1 cellular context compared by ENCODE assay signal in genomic region chr2:236415706-236416493, GRCh38.
TF ChIP-seq lines count a peak whose summit lies in the region.

No MANE protein-coding gene starts in this region.

TF ChIP-seq in HCT116, 20 proteins besides CTCF, POLR2A, EP300 and RAD21 (continued from another document):
- TF ChIP-seq, protein P1, sequence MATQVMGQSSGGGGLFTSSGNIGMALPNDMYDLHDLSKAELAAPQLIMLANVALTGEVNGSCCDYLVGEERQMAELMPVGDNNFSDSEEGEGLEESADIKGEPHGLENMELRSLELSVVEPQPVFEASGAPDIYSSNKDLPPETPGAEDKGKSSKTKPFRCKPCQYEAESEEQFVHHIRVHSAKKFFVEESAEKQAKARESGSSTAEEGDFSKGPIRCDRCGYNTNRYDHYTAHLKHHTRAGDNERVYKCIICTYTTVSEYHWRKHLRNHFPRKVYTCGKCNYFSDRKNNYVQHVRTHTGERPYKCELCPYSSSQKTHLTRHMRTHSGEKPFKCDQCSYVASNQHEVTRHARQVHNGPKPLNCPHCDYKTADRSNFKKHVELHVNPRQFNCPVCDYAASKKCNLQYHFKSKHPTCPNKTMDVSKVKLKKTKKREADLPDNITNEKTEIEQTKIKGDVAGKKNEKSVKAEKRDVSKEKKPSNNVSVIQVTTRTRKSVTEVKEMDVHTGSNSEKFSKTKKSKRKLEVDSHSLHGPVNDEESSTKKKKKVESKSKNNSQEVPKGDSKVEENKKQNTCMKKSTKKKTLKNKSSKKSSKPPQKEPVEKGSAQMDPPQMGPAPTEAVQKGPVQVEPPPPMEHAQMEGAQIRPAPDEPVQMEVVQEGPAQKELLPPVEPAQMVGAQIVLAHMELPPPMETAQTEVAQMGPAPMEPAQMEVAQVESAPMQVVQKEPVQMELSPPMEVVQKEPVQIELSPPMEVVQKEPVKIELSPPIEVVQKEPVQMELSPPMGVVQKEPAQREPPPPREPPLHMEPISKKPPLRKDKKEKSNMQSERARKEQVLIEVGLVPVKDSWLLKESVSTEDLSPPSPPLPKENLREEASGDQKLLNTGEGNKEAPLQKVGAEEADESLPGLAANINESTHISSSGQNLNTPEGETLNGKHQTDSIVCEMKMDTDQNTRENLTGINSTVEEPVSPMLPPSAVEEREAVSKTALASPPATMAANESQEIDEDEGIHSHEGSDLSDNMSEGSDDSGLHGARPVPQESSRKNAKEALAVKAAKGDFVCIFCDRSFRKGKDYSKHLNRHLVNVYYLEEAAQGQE (IDR thresholded peaks at IDR 0.05; ENCODE audit: low read depth): no peak
- TF ChIP-seq EZH2phosphoT487 (IDR thresholded peaks at IDR 0.05; ENCODE audit: borderline replicate concordance) (no peak), POLR2AphosphoS5 (IDR thresholded peaks at IDR 0.05; ENCODE audit: low read depth, low read length) (no peak), TCF7L2 (IDR thresholded peaks at IDR 0.05; ENCODE audit: borderline replicate concordance, extremely low read depth, insufficient read depth, insufficient read length) (no peak), CEBPB (IDR thresholded peaks at IDR 0.05; ENCODE audit: low read depth) (no peak), CBX3 (IDR thresholded peaks at IDR 0.05; ENCODE audit: low read depth) (no peak), ELF1 (IDR thresholded peaks at IDR 0.05; ENCODE audit: borderline replicate concordance, low read depth) (no peak), FOSL1 (IDR thresholded peaks at IDR 0.05; ENCODE audit: low read depth) (no peak)
- TF ChIP-seq, protein P2, sequence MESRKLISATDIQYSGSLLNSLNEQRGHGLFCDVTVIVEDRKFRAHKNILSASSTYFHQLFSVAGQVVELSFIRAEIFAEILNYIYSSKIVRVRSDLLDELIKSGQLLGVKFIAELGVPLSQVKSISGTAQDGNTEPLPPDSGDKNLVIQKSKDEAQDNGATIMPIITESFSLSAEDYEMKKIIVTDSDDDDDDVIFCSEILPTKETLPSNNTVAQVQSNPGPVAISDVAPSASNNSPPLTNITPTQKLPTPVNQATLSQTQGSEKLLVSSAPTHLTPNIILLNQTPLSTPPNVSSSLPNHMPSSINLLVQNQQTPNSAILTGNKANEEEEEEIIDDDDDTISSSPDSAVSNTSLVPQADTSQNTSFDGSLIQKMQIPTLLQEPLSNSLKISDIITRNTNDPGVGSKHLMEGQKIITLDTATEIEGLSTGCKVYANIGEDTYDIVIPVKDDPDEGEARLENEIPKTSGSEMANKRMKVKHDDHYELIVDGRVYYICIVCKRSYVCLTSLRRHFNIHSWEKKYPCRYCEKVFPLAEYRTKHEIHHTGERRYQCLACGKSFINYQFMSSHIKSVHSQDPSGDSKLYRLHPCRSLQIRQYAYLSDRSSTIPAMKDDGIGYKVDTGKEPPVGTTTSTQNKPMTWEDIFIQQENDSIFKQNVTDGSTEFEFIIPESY (IDR thresholded peaks at IDR 0.05; ENCODE audit: extremely low read depth, insufficient replicate concordance, low read length): no peak
